In the genomic region with DNA sequence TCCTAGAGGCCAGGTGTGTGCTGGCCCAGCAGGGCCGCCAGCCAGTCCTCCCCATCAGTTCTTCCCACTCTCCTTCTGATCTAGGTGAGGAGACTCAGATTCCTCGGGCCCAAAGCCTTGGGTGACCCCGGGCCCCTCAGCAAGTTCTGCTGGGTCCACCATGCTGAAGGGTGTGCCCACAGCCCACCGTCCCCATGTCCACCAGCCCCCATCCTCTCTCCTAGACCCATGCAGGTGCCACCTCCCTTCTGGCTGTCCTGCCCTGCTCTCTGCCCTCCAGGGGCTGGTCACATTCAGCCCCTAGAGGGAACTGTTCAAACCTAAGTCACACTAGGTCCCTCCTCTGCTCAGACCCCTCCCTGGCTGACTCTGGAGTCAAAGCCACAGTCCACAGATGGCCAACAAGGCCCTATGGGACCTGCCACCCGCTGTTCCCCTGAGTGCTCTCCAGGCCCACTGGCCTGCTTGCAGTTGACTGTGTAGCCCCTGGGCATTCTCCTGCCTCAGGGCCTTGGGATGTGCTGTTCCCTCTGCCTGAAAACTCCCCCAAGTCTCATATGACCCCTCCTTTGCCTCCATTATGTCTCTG, we compare ENCODE assay signal across 11 cellular contexts. TPM values are rescaled to one million over a fixed set of nuclear protein-coding genes. Genes with fewer than 3 reads are reported as not detected.
DNase-seq lines count a peak whose midpoint lies in the region; ATAC-seq and TF ChIP-seq lines count a peak whose summit lies in the region.
"Had no signal": no experiment of that assay in that cellular context is flagged by ENCODE, and none has a peak within 500 bp of the region (broad histone marks: within the 10 kb centered on the region; RNA-seq: fewer than 3 reads in every experiment).

No MANE protein-coding gene starts in this region.

- H2AFZ ChIP-seq in mammary epithelial cell (ENCODE audit: low read depth, low read length): no peak overlapping the region

- dilution Hi-C loops in mammary epithelial cell (cut with HindIII; ENCODE audit: low sequenced_read_pairs): no loop called here

- H3K4me1 ChIP-seq in mammary epithelial cell (ENCODE audit: insufficient read depth, low read length): no peaks in the 10 kb centered on the region

- BruUV-seq in MCF 10A (replicated peaks; lab: Mats Ljungman, UMichigan) (no TSS peak), mammary epithelial cell (replicated peaks; lab: Mats Ljungman, UMichigan) (no TSS peak)

- peaks cover 25% of the 10 kb centered on the region for H3K36me3 Mint-ChIP-seq in MCF 10A (ENCODE audit: insufficient read depth, unreplicated experiment)
- peaks cover 26% of the 10 kb centered on the region for H3K36me3 Mint-ChIP-seq in activated T-helper 2 cell treated with anti-CD3 and anti-CD28 coated beads, Interferon-gamma antibody, Interleukin-2, Interleukin-4, amounts not matched to agents 10 μg/mL and 5 μg/mL and 100 μg/mL, durations not matched to agents 14 hours and 24 hours and 36 hours (ENCODE audit: low read depth)
- no peaks in the 10 kb centered on the region for H3K36me3 Mint-ChIP-seq in type B pancreatic cell

- CTCF ChIA-PET in MCF 10A (lab: Yijun Ruan, JAX) (interaction anchor here (9.6 to 13.0 kb wide), 2 partner anchors 9 to 113 kb away, joined by 82 to 175 read pairs; a partner anchor contains a TSS), mammary epithelial cell (lab: Charles Lee; ENCODE audit: low non-redundant PET) (no interaction called here)

- H3K4me1 Mint-ChIP-seq in MCF 10A (ENCODE audit: insufficient read depth, unreplicated experiment) (peaks cover 16% of the 10 kb centered on the region), type B pancreatic cell (ENCODE audit: unreplicated experiment) (no peaks in the 10 kb centered on the region)
- H3K4me1 Mint-ChIP-seq in activated T-helper 2 cell treated with anti-CD3 and anti-CD28 coated beads, Interferon-gamma antibody, Interleukin-2, Interleukin-4, amounts not matched to agents 10 μg/mL and 5 μg/mL and 100 μg/mL, durations not matched to agents 14 hours and 24 hours and 36 hours (ENCODE audit: low read depth): peaks cover 33% of the 10 kb centered on the region

- POLR2A ChIA-PET in MCF 10A (lab: Yijun Ruan, JAX): interaction anchor here (0.7 to 1.2 kb wide), 3 partner anchors 11 to 24 kb away, joined by 3 to 6 read pairs (median 3); no protein-coding TSS in a partner anchor

- WGBS in mammary epithelial cell (ENCODE audit: low coverage, missing lambda C conversion rate): 74% methylated on average over 3 of the region's 5 CpGs
- 83 to 84% methylated on average over 5 of the region's 5 CpGs for whole genome bisulfite sequencing in lower leg skin, 2 donors

- H3K9me3 Mint-ChIP-seq in MCF 10A (ENCODE audit: unreplicated experiment): no peaks in the 10 kb centered on the region
- no peaks in the 10 kb centered on the region for H3K9me3 Mint-ChIP-seq in activated T-helper 2 cell treated with anti-CD3 and anti-CD28 coated beads, Interferon-gamma antibody, Interleukin-2, Interleukin-4, amounts not matched to agents 10 μg/mL and 5 μg/mL and 100 μg/mL, durations not matched to agents 14 hours and 24 hours and 36 hours
- no peaks in the 10 kb centered on the region for H3K9me3 Mint-ChIP-seq in type B pancreatic cell

- no peak for TF ChIP-seq CTCF in MCF 10A (IDR thresholded peaks at IDR 0.05; ENCODE audit: unreplicated experiment)
- no peak for TF ChIP-seq CTCF in mammary epithelial cell (conservative IDR thresholded peaks at IDR 0.05 in 1 of 2, IDR thresholded peaks at IDR 0.05 in 1 of 2; ENCODE audit: extremely low read depth in 1 of 2, insufficient read depth in 1 of 2, low read depth in 1 of 2, low read length in 2 of 2)
- TF ChIP-seq CTCF in type B pancreatic cell (conservative IDR thresholded peaks at IDR 0.05): no peak
- no peak for TF ChIP-seq CTCF in lower leg skin (IDR thresholded peaks at IDR 0.05)

- no peak overlapping the region for H3K4me3 Mint-ChIP-seq in MCF 10A (ENCODE audit: unreplicated experiment)
- no peak overlapping the region for H3K4me3 Mint-ChIP-seq in activated T-helper 2 cell treated with anti-CD3 and anti-CD28 coated beads, Interferon-gamma antibody, Interleukin-2, Interleukin-4, amounts not matched to agents 10 μg/mL and 5 μg/mL and 100 μg/mL, durations not matched to agents 14 hours and 24 hours and 36 hours (ENCODE audit: low read depth)
- H3K4me3 Mint-ChIP-seq in type B pancreatic cell: no peak overlapping the region

- no peaks in the 10 kb centered on the region for H3K9me3 ChIP-seq in mammary epithelial cell (replicated peaks; ENCODE audit: insufficient read depth, low read length)

- H3K4me3 ChIP-seq in mammary epithelial cell (replicated peaks in 1 of 3; ENCODE audit: insufficient read depth in 1 of 3, low read depth in 2 of 3, low read length in 3 of 3) (no peak overlapping the region), lower leg skin (ENCODE audit: low read depth, poor library complexity, severe bottlenecking) (no peak overlapping the region)

- peak overlapping the region; percentile 7 for H3K27ac Mint-ChIP-seq in MCF 10A (ENCODE audit: low read depth, unreplicated experiment)
- H3K27ac Mint-ChIP-seq in activated T-helper 2 cell treated with anti-CD3 and anti-CD28 coated beads, Interferon-gamma antibody, Interleukin-2, Interleukin-4, amounts not matched to agents 10 μg/mL and 5 μg/mL and 100 μg/mL, durations not matched to agents 14 hours and 24 hours and 36 hours: peak overlapping the region; percentile 76
- H3K27ac Mint-ChIP-seq in type B pancreatic cell: no peak overlapping the region

- intact Hi-C loops in MCF 10A (cut with micrococcal nuclease): no loop called here
- intact Hi-C loops in mammary epithelial cell (cut with micrococcal nuclease): no loop called here
- intact Hi-C loops in activated T-helper 2 cell treated with anti-CD3 and anti-CD28 coated beads, Interferon-gamma antibody, Interleukin-2, Interleukin-4, amounts not matched to agents 10 μg/mL and 5 μg/mL and 100 μg/mL, durations not matched to agents 14 hours and 24 hours and 36 hours (cut with micrococcal nuclease): no loop called here
- intact Hi-C loops in lower leg skin (cut with DNase I; ENCODE audit: low total_unique reads): loop anchor here (5.0 kb wide), 1 partner anchor 116 kb away; no protein-coding TSS in a partner anchor

- no peak overlapping the region for H3K9ac ChIP-seq in mammary epithelial cell (ENCODE audit: insufficient read depth, low read length)

- H3K27me3 Mint-ChIP-seq in MCF 10A (ENCODE audit: insufficient read depth, unreplicated experiment) (no peaks in the 10 kb centered on the region), type B pancreatic cell (no peaks in the 10 kb centered on the region)
- H3K27me3 Mint-ChIP-seq in activated T-helper 2 cell treated with anti-CD3 and anti-CD28 coated beads, Interferon-gamma antibody, Interleukin-2, Interleukin-4, amounts not matched to agents 10 μg/mL and 5 μg/mL and 100 μg/mL, durations not matched to agents 14 hours and 24 hours and 36 hours (ENCODE audit: low read depth): no peaks in the 10 kb centered on the region

- peak; percentile 24 for ATAC-seq in HG02885 (IDR thresholded peaks at IDR 0.05; ENCODE audit: poor library complexity, unreplicated experiment)

- no peak overlapping the region for H3K27ac ChIP-seq in mammary epithelial cell (ENCODE audit: insufficient read depth, low read depth, low read length)

- H3K27me3 ChIP-seq in mammary epithelial cell (ENCODE audit: insufficient read depth, low read length): no peaks in the 10 kb centered on the region

- no peak for DNase-seq in MCF 10A (ENCODE audit: unreplicated experiment)
- no peak for DNase-seq in mammary epithelial cell
- DNase-seq in activated T-helper 2 cell treated with anti-CD3 and anti-CD28 coated beads, Interferon-gamma antibody, Interleukin-2, Interleukin-4, amounts not matched to agents 10 μg/mL and 5 μg/mL and 100 μg/mL, durations not matched to agents 14 hours and 24 hours and 36 hours (ENCODE audit: low spot score): no peak
- peak; percentile 53 for DNase-seq in type B pancreatic cell (ENCODE audit: extremely low spot score, unreplicated experiment)
- no peak for DNase-seq in inferior parietal cortex (ENCODE audit: extremely low spot score)
- no peak for DNase-seq in lower leg skin (ENCODE audit: low spot score in 2 of 2)
- DNase-seq in NCI-H524 treated with DMSO at 0.1 percent for 48 hours (lab: John Stamatoyannopoulos, UW): no peak
- DNase-seq: activated CD4-positive, alpha-beta T cell treated with anti-CD3 and anti-CD28 coated beads for 1 hour had no signal

- no peaks in the 10 kb centered on the region for H3K79me2 ChIP-seq in mammary epithelial cell (ENCODE audit: insufficient read depth, low read length)

- TF ChIP-seq POLR2A in lower leg skin (IDR thresholded peaks at IDR 0.05): no peak

- no peak overlapping the region for H3K4me2 ChIP-seq in mammary epithelial cell (ENCODE audit: insufficient read depth, low read depth, low read length)

- in situ Hi-C loops in mammary epithelial cell (cut with MboI; ENCODE audit: low sequenced_read_pairs in 2 of 2): no loop called here

- H3K36me3 ChIP-seq in mammary epithelial cell (ENCODE audit: insufficient read depth, low read length): peaks cover 20% of the 10 kb centered on the region

- H4K20me1 ChIP-seq in mammary epithelial cell (ENCODE audit: insufficient read depth, low read length): no peaks in the 10 kb centered on the region

RNA-seq across cellular contexts. Expression of a gene that starts 0.9 kb away (rescaled TPM):
- total RNA-seq in MCF 10A (2022) (not detected in 2 replicates), mammary epithelial cell (not detected), type B pancreatic cell (ENCODE audit: low replicate concordance) (0.22 TPM in 1 of 2 replicates, not detected in the other), lower leg skin (under 1 TPM in 2 of 4 donors, not detected in 2; 0.19 to 0.61 TPM)
- polyA plus RNA-seq in mammary epithelial cell: not detected
- not detected for polyA minus RNA-seq in mammary epithelial cell
- 0.32 and 0.50 TPM in 2 replicates for total RNA-seq in activated T-helper 2 cell treated with anti-CD3 and anti-CD28 coated beads, Interferon-gamma antibody, Interleukin-2, Interleukin-4, amounts not matched to agents 10 μg/mL and 5 μg/mL and 100 μg/mL, durations not matched to agents 14 hours and 24 hours and 36 hours
- total RNA-seq: liver, M059J had no signal

RNA-seq across cellular contexts. Expression of a gene that starts 12.6 kb away (rescaled TPM):
- total RNA-seq in MCF 10A (2022) (30.5 and 47.0 TPM in 2 replicates), mammary epithelial cell (10 to 100 TPM; 67.8 to 96.2 TPM), type B pancreatic cell (ENCODE audit: low replicate concordance) (33.7 and 39.3 TPM in 2 replicates), lower leg skin (10 to 100 TPM; 39.3 to 60.2 (median 52.0) TPM)
- 137 TPM for polyA plus RNA-seq in mammary epithelial cell
- 179 TPM for polyA minus RNA-seq in mammary epithelial cell
- 89.7 and 91.1 TPM in 2 replicates for total RNA-seq in activated T-helper 2 cell treated with anti-CD3 and anti-CD28 coated beads, Interferon-gamma antibody, Interleukin-2, Interleukin-4, amounts not matched to agents 10 μg/mL and 5 μg/mL and 100 μg/mL, durations not matched to agents 14 hours and 24 hours and 36 hours

RNA-seq across cellular contexts. Expression of a gene that starts 19.2 kb away (rescaled TPM):
- total RNA-seq in MCF 10A (2022): 10.4 and 14.0 TPM in 2 replicates
- 1 to 10 TPM; 4.8 to 8.7 TPM for total RNA-seq in mammary epithelial cell
- polyA plus RNA-seq in mammary epithelial cell: 4.3 TPM
- not detected for polyA minus RNA-seq in mammary epithelial cell
- total RNA-seq in activated T-helper 2 cell treated with anti-CD3 and anti-CD28 coated beads, Interferon-gamma antibody, Interleukin-2, Interleukin-4, amounts not matched to agents 10 μg/mL and 5 μg/mL and 100 μg/mL, durations not matched to agents 14 hours and 24 hours and 36 hours: 44.7 and 46.4 TPM in 2 replicates
- total RNA-seq in type B pancreatic cell (ENCODE audit: low replicate concordance): 5.2 and 8.0 TPM in 2 replicates
- 10 to 100 TPM; 10.4 to 28.6 (median 14.0) TPM for total RNA-seq in lower leg skin

RNA-seq across cellular contexts. Expression of a gene that starts 28.4 kb away (rescaled TPM):
- total RNA-seq in MCF 10A (2022): 29.2 and 35.7 TPM in 2 replicates
- 10 to 100 TPM; 24.2 to 39.2 TPM for total RNA-seq in mammary epithelial cell
- 49.2 TPM for polyA plus RNA-seq in mammary epithelial cell
- polyA minus RNA-seq in mammary epithelial cell: 34.0 TPM
- total RNA-seq in activated T-helper 2 cell treated with anti-CD3 and anti-CD28 coated beads, Interferon-gamma antibody, Interleukin-2, Interleukin-4, amounts not matched to agents 10 μg/mL and 5 μg/mL and 100 μg/mL, durations not matched to agents 14 hours and 24 hours and 36 hours: 117 and 123 TPM in 2 replicates
- total RNA-seq in type B pancreatic cell (ENCODE audit: low replicate concordance): 57.1 and 60.8 TPM in 2 replicates
- total RNA-seq in lower leg skin: 10 to 100 TPM; 17.5 to 43.1 (median 32.2) TPM

RNA-seq across cellular contexts. Expression of a gene that starts 52.1 kb away (rescaled TPM):
- total RNA-seq in MCF 10A (2022) (60.7 and 62.5 TPM in 2 replicates), mammary epithelial cell (10 to 100 TPM; 54.3 to 59.8 TPM), type B pancreatic cell (ENCODE audit: low replicate concordance) (74.2 and 96.8 TPM in 2 replicates), lower leg skin (10 to 100 TPM; 49.5 to 60.3 (median 56.3) TPM)
- polyA plus RNA-seq in mammary epithelial cell: 52.7 TPM
- polyA minus RNA-seq in mammary epithelial cell: 57.3 TPM
- total RNA-seq in activated T-helper 2 cell treated with anti-CD3 and anti-CD28 coated beads, Interferon-gamma antibody, Interleukin-2, Interleukin-4, amounts not matched to agents 10 μg/mL and 5 μg/mL and 100 μg/mL, durations not matched to agents 14 hours and 24 hours and 36 hours: 101 and 103 TPM in 2 replicates
